In genomic region chr3:46479021-46479420, GRCh38 we compare ENCODE assay signal across 29 cellular contexts. TPM values are rescaled to one million over a fixed set of nuclear protein-coding genes. Genes with fewer than 3 reads are reported as not detected.
"Had no signal": no experiment of that assay in that cellular context is flagged by ENCODE, and none has a peak within 500 bp of the region (broad histone marks: within the 10 kb centered on the region; RNA-seq: fewer than 3 reads in every experiment).

No MANE protein-coding gene starts in this region.

- DNase-seq: cerebellar nuclear complex; effector CD8-positive, alpha-beta T cell; erythroblast; esophagus squamous epithelium; foreskin melanocyte; glutamatergic neuron; heart right ventricle; hippocampal formation; kidney glomerular epithelial cell; left colon; left ventricle myocardium superior; lower lobe of right lung; natural killer cell; nucleus accumbens; psoas muscle; right cardiac atrium; sigmoid colon; stimulated activated CD4-positive, alpha-beta T cell treated with anti-CD3 and anti-CD28 coated beads, Interleukin-2, amount 100 ng/mL, for 24 hours; stimulated activated CD4-positive, alpha-beta T cell treated with anti-CD3 and anti-CD28 coated beads, Interleukin-4, amount 100 ng/mL, for 24 hours; stimulated activated naive B cell treated with anti-CD40 and anti-IgM and Interleukin-4, amounts not matched to agents 10 μg/mL and 1 μg/mL and 100 μg/mL, for 72 hours; transverse colon; upper lobe of right lung had no signal

- H3K27ac Mint-ChIP-seq: dendritic cell treated with granulocyte-macrophage colony-stimulating factor and Interleukin-4, amounts not matched to agents 40 ng/mL and 50 ng/mL, for 4 days; natural killer cell; stimulated activated naive B cell treated with anti-CD40 and anti-IgM and Interleukin-4, amounts not matched to agents 10 μg/mL and 1 μg/mL and 100 μg/mL, for 72 hours; stimulated activated naive CD8-positive, alpha-beta T cell treated with anti-CD3 and anti-CD28 coated beads, Interleukin-15, Interleukin-2, amounts not matched to agents 100 ng/mL and 50 ng/mL, for 24 hours had no signal

- ATAC-seq: left colon; left ventricle myocardium superior; natural killer cell; psoas muscle; stimulated activated naive B cell treated with anti-CD40 and anti-IgM and Interleukin-4, amounts not matched to agents 10 μg/mL and 1 μg/mL and 100 μg/mL, for 72 hours had no signal

- H3K27ac ChIP-seq: esophagus squamous epithelium, heart right ventricle, lower lobe of right lung, psoas muscle, sigmoid colon, suprapubic skin, transverse colon, upper lobe of right lung, vagina had no signal

- H3K36me3 ChIP-seq: esophagus squamous epithelium, heart right ventricle, lower lobe of right lung, sigmoid colon, suprapubic skin, transverse colon, upper lobe of right lung, vagina had no signal

- H3K4me3 Mint-ChIP-seq: dendritic cell treated with granulocyte-macrophage colony-stimulating factor and Interleukin-4, amounts not matched to agents 40 ng/mL and 50 ng/mL, for 4 days; natural killer cell; neural crest cell; stimulated activated naive B cell treated with anti-CD40 and anti-IgM and Interleukin-4, amounts not matched to agents 10 μg/mL and 1 μg/mL and 100 μg/mL, for 72 hours; stimulated activated naive CD8-positive, alpha-beta T cell treated with anti-CD3 and anti-CD28 coated beads, Interleukin-15, Interleukin-2, amounts not matched to agents 100 ng/mL and 50 ng/mL, for 24 hours had no signal

- H3K9me3 ChIP-seq: lower lobe of right lung, psoas muscle, sigmoid colon, suprapubic skin, transverse colon, upper lobe of right lung, vagina had no signal

- H3K4me1 ChIP-seq: esophagus squamous epithelium, heart right ventricle, lower lobe of right lung, psoas muscle, sigmoid colon, suprapubic skin, transverse colon, upper lobe of right lung, vagina had no signal

- H3K27me3 ChIP-seq: sigmoid colon, transverse colon, upper lobe of right lung, vagina had no signal

- H3K4me3 ChIP-seq: esophagus squamous epithelium, heart right ventricle, lower lobe of right lung, psoas muscle, sigmoid colon, suprapubic skin, transverse colon, upper lobe of right lung, vagina had no signal

- H3K4me1 Mint-ChIP-seq: natural killer cell; stimulated activated naive B cell treated with anti-CD40 and anti-IgM and Interleukin-4, amounts not matched to agents 10 μg/mL and 1 μg/mL and 100 μg/mL, for 72 hours had no signal

RNA-seq across cellular contexts. Expression of gene LTF, which starts 14.3 kb away (rescaled TPM):
- total RNA-seq: neural crest cell, osteocyte, vagina had no signal

RNA-seq across cellular contexts. Expression of gene RTP3, which starts 18.8 kb away (rescaled TPM):
- total RNA-seq: esophagus squamous epithelium, heart right ventricle, left colon, left ventricle myocardium superior, lower lobe of right lung, natural killer cell, neural crest cell, osteocyte, psoas muscle, renal cortical epithelial cell, right cardiac atrium, sigmoid colon, suprapubic skin, transverse colon, upper lobe of right lung, vagina had no signal
